In the genomic region with DNA sequence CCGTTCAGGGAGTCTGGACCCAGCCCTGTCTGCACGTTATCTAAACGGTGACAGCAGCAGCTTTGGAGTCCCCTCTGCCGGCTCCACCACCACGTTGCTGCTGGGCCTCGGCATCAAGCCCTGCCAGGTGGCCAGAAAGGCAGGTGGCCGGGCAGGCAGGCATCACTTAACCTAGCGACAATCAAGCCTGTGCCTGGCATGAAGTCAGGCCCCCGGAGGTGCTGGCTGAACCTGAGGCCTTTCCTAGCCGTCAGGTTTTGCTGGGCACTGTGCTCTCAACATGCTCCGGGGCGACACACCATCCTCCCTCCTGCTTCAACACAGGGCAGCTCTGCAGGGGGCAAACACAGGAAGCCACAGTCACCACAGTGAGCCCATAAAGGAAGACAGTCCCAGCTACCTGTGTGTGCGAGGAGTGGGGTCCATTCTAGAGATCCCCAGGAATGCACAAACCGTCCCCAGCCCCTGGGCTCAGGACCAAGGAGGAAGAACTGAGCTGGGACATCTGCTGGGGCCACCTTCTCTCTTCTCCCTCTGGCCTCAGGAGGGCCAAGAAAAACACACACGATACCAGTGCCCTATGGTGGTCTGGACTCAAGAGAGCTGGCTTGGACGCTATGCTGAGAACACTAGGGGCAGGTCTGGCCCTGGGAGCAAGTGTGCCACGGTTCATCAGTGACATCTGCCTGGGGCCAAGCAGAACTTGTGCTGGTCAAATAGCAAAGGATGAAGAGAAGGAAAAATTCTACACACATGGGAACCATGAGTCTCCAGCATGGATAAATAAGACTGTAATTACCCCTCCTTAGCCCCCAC, we compare ENCODE assay signal across 9 cellular contexts. TPM values are rescaled to one million over a fixed set of nuclear protein-coding genes. Genes with fewer than 3 reads are reported as not detected.
A peak's percentile ranks its signal among the peaks of the same experiment; 100 is the strongest.
DNase-seq lines count a peak whose midpoint lies in the region; ATAC-seq and TF ChIP-seq lines count a peak whose summit lies in the region.
"Had no signal": no experiment of that assay in that cellular context is flagged by ENCODE, and none has a peak within 500 bp of the region (broad histone marks: within the 10 kb centered on the region; RNA-seq: fewer than 3 reads in every experiment).

No MANE protein-coding gene starts in this region.

- no peaks in the 10 kb centered on the region for H3K27me3 Mint-ChIP-seq in activated T-helper 17 cell treated with anti-CD3 and anti-CD28 coated beads, Interleukin-2, amount 50 U/mL, for 72 hours
- H3K27me3 Mint-ChIP-seq in stimulated activated naive CD8-positive, alpha-beta T cell treated with anti-CD3 and anti-CD28 coated beads, Interleukin-15, Interleukin-2, amounts not matched to agents 100 ng/mL and 50 ng/mL, for 24 hours: no peaks in the 10 kb centered on the region

- peaks cover 44% of the 10 kb centered on the region for H3K36me3 Mint-ChIP-seq in activated T-helper 17 cell treated with anti-CD3 and anti-CD28 coated beads, Interleukin-2, amount 50 U/mL, for 72 hours (ENCODE audit: low read depth)
- H3K36me3 Mint-ChIP-seq in stimulated activated naive CD8-positive, alpha-beta T cell treated with anti-CD3 and anti-CD28 coated beads, Interleukin-15, Interleukin-2, amounts not matched to agents 100 ng/mL and 50 ng/mL, for 24 hours (ENCODE audit: low read depth): peaks cover 8% of the 10 kb centered on the region

- H3K4me3 Mint-ChIP-seq in activated T-helper 17 cell treated with anti-CD3 and anti-CD28 coated beads, Interleukin-2, amount 50 U/mL, for 72 hours: peak overlapping the region; percentile 94
- peak overlapping the region; percentile 80 for H3K4me3 Mint-ChIP-seq in stimulated activated naive CD8-positive, alpha-beta T cell treated with anti-CD3 and anti-CD28 coated beads, Interleukin-15, Interleukin-2, amounts not matched to agents 100 ng/mL and 50 ng/mL, for 24 hours

- H3K4me1 Mint-ChIP-seq in activated T-helper 17 cell treated with anti-CD3 and anti-CD28 coated beads, Interleukin-2, amount 50 U/mL, for 72 hours: peaks cover 77% of the 10 kb centered on the region
- H3K4me1 Mint-ChIP-seq in stimulated activated naive CD8-positive, alpha-beta T cell treated with anti-CD3 and anti-CD28 coated beads, Interleukin-15, Interleukin-2, amounts not matched to agents 100 ng/mL and 50 ng/mL, for 24 hours (ENCODE audit: low read depth): peaks cover 100% of the 10 kb centered on the region

- DNase-seq in NCI-H1092 (lab: John Stamatoyannopoulos, UW) (peak; percentile 54), 8988T (no peak), foreskin keratinocyte (no peak)
- no peak for DNase-seq in stimulated activated CD4-positive, alpha-beta T cell treated with anti-CD3 and anti-CD28 coated beads, Interleukin-4, amount 100 ng/mL, for 1 hour

- no peak overlapping the region for H3K27ac ChIP-seq in foreskin keratinocyte
- H3K27ac ChIP-seq: epithelial cell of prostate had no signal

- TF ChIP-seq CTCF in foreskin keratinocyte (conservative IDR thresholded peaks at IDR 0.05): no peak

- peak; percentile 22 for ATAC-seq in GM21717 (IDR thresholded peaks at IDR 0.05; ENCODE audit: unreplicated experiment)
- peak; percentile 16 for ATAC-seq in activated T-helper 17 cell treated with anti-CD3 and anti-CD28 coated beads, Interleukin-2, amount 50 U/mL, for 72 hours (replicated peaks)
- ATAC-seq in foreskin keratinocyte: no peak

- H3K9me3 Mint-ChIP-seq in activated T-helper 17 cell treated with anti-CD3 and anti-CD28 coated beads, Interleukin-2, amount 50 U/mL, for 72 hours: no peaks in the 10 kb centered on the region
- H3K9me3 Mint-ChIP-seq in stimulated activated naive CD8-positive, alpha-beta T cell treated with anti-CD3 and anti-CD28 coated beads, Interleukin-15, Interleukin-2, amounts not matched to agents 100 ng/mL and 50 ng/mL, for 24 hours: no peaks in the 10 kb centered on the region

- H3K4me1 ChIP-seq in foreskin keratinocyte: peaks cover 15% of the 10 kb centered on the region

- peak overlapping the region; percentile 40; the same call in 1 of the 2 replicates for H3K4me3 ChIP-seq in GM08714 (ENCODE audit: low read length)

- peak overlapping the region; percentile 91 for H3K27ac Mint-ChIP-seq in activated T-helper 17 cell treated with anti-CD3 and anti-CD28 coated beads, Interleukin-2, amount 50 U/mL, for 72 hours
- H3K27ac Mint-ChIP-seq in stimulated activated naive CD8-positive, alpha-beta T cell treated with anti-CD3 and anti-CD28 coated beads, Interleukin-15, Interleukin-2, amounts not matched to agents 100 ng/mL and 50 ng/mL, for 24 hours: peak overlapping the region; percentile 92

- no peaks in the 10 kb centered on the region for H3K27me3 ChIP-seq in foreskin keratinocyte

RNA-seq across cellular contexts. Expression of a gene that starts 44.7 kb away (rescaled TPM):
- total RNA-seq in activated T-helper 17 cell treated with anti-CD3 and anti-CD28 coated beads, Interleukin-2, amount 50 U/mL, for 72 hours: 100 to 1,000 TPM; 143 to 172 TPM
- 5.0 and 7.4 TPM in 2 replicates for total RNA-seq in foreskin keratinocyte
- 2.4 and 3.7 TPM in 2 replicates for polyA plus RNA-seq in foreskin keratinocyte

Comparison
In these comparisons a context has a peak if more than half of its experiments do, and no peak if none do; other contexts are left out.
1. RNA of a gene that starts 44.7 kb away (total RNA-seq): 143 to 172 TPM in activated T-helper 17 cell treated with anti-CD3 and anti-CD28 coated beads, Interleukin-2, amount 50 U/mL, for 72 hours; 5.0 to 7.4 TPM in foreskin keratinocyte; every median in the first group is over 10 times any median in the second.